Comparison of ENCODE assay signal across 1 cellular context in genomic region chr7:26061340-26062239, GRCh38.
TF ChIP-seq lines count a peak whose summit lies in the region.

No MANE protein-coding gene starts in this region.

TF ChIP-seq in WTC11, 78 proteins besides CTCF, POLR2A, EP300 and RAD21 (continued from another document):
- TF ChIP-seq MLX (CRISPR knock-in tag; IDR thresholded peaks at IDR 0.05), result no peak
- no peak for TF ChIP-seq ETV6 (CRISPR knock-in tag; IDR thresholded peaks at IDR 0.05)
- TF ChIP-seq ZNF532 (CRISPR knock-in tag; IDR thresholded peaks at IDR 0.05; ENCODE audit: borderline replicate concordance), result no peak
TF ChIP-seq in WTC11: peak in this region for 0.
